In the genomic region with DNA sequence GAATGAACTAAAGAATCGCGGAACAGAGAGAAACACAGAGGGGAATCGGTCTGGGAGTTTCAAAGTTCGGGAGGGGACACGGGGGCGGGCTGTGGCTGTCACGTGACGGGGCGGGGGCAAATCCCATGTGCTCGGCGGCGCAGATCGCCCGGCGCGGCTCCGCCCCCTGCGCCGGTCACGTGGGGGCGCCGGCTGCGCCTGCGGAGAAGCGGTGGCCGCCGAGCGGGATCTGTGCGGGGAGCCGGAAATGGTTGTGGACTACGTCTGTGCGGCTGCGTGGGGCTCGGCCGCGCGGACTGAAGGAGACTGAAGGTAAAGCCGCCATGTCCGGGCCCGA, we compare ENCODE assay signal across 8 cellular contexts. TPM values are rescaled to one million over a fixed set of nuclear protein-coding genes. Genes with fewer than 3 reads are reported as not detected.
DNase-seq lines count a peak whose midpoint lies in the region; ATAC-seq and TF ChIP-seq lines count a peak whose summit lies in the region.

TSS of gene EIF4G1 (plus strand) at position 244 of the 337 bp plus-strand sequence. CDS start 1,191 bp downstream, outside the sequence.

- H3K4me3 ChIP-seq in HUES48 (ENCODE audit: low read depth, low read length) (peak within 1 kb of the TSS; percentile 94), NT2/D1 (ENCODE audit: insufficient read length, low read depth) (peak within 1 kb of the TSS; percentile 93), endodermal cell (ENCODE audit: low read length) (peak within 1 kb of the TSS; percentile 95), mesodermal cell (ENCODE audit: extremely low read depth, insufficient read depth, low read length, poor library complexity, severe bottlenecking) (peak within 1 kb of the TSS; percentile 81)

- no peak for TF ChIP-seq CTCF in endodermal cell (conservative IDR thresholded peaks at IDR 0.05)

- H3K27ac ChIP-seq in HUES48 (ENCODE audit: low read depth, low read length), result peak within 1 kb of the TSS; percentile 93
- H3K27ac ChIP-seq in endodermal cell (ENCODE audit: low read depth, low read length), result peak within 1 kb of the TSS; percentile 80
- H3K27ac ChIP-seq in mesodermal cell (ENCODE audit: low read depth, low read length, severe bottlenecking), result peak within 1 kb of the TSS; percentile 88

- no peaks in the 10 kb centered on the region for H3K27me3 Mint-ChIP-seq in endodermal cell (ENCODE audit: insufficient read depth)

- H3K27ac Mint-ChIP-seq in endodermal cell, result peak within 1 kb of the TSS; percentile 88

- H3K4me1 Mint-ChIP-seq in endodermal cell, result peaks cover 22% of the 10 kb centered on the region

- H3K27me3 ChIP-seq in HUES48 (ENCODE audit: control insufficient read depth, insufficient read depth, low read length), result no peaks in the 10 kb centered on the region
- H3K27me3 ChIP-seq in NT2/D1 (ENCODE audit: insufficient read depth, insufficient read length), result no peaks in the 10 kb centered on the region
- H3K27me3 ChIP-seq in endodermal cell (ENCODE audit: control insufficient read depth, insufficient read depth, low read length, poor library complexity, severe bottlenecking), result no peaks in the 10 kb centered on the region

- peaks cover 27% of the 10 kb centered on the region for H3K36me3 Mint-ChIP-seq in endodermal cell (ENCODE audit: low read depth)

- H3K9ac ChIP-seq in HUES48 (ENCODE audit: low read depth, low read length) (peak within 1 kb of the TSS; percentile 94), NT2/D1 (ENCODE audit: insufficient read length, low read depth) (peak within 1 kb of the TSS; percentile 97), endodermal cell (ENCODE audit: extremely low read depth, low read length, poor library complexity, severe bottlenecking) (peak within 1 kb of the TSS; percentile 91)

- no peaks in the 10 kb centered on the region for H3K9me3 ChIP-seq in HUES48 (ENCODE audit: control insufficient read depth, insufficient read depth, low read length)
- H3K9me3 ChIP-seq in NT2/D1 (ENCODE audit: insufficient read depth, low read length), result no peaks in the 10 kb centered on the region
- no peaks in the 10 kb centered on the region for H3K9me3 ChIP-seq in endodermal cell (ENCODE audit: control insufficient read depth, low read length)
- H3K9me3 ChIP-seq in mesodermal cell (ENCODE audit: control insufficient read depth, low read length), result no peaks in the 10 kb centered on the region

- H3K4me1 ChIP-seq in HUES48 (ENCODE audit: control insufficient read depth, insufficient read depth, low read length), result peaks cover 12% of the 10 kb centered on the region; the same call in 1 of the 2 replicates
- peaks cover 16% of the 10 kb centered on the region for H3K4me1 ChIP-seq in NT2/D1 (ENCODE audit: insufficient read depth, insufficient read length)
- H3K4me1 ChIP-seq in endodermal cell (ENCODE audit: control insufficient read depth, insufficient read depth, low read length), result peaks cover 5% of the 10 kb centered on the region
- peaks cover 19% of the 10 kb centered on the region for H3K4me1 ChIP-seq in mesodermal cell (ENCODE audit: control insufficient read depth, insufficient read depth, low read length, poor library complexity, severe bottlenecking)

- peaks cover 35% of the 10 kb centered on the region for H3K36me3 ChIP-seq in HUES48 (ENCODE audit: control insufficient read depth, insufficient read depth, low read length)
- peaks cover 50% of the 10 kb centered on the region for H3K36me3 ChIP-seq in NT2/D1 (ENCODE audit: insufficient read depth, insufficient read length, low read length)
- peaks cover 31% of the 10 kb centered on the region for H3K36me3 ChIP-seq in endodermal cell (ENCODE audit: control insufficient read depth, insufficient read depth, low read length)
- H3K36me3 ChIP-seq in mesodermal cell (ENCODE audit: control insufficient read depth, insufficient read depth, low read length), result peaks cover 47% of the 10 kb centered on the region

- DNase-seq in COR-L47 (lab: John Stamatoyannopoulos, UW) (peak; percentile 96), NT2/D1 (ENCODE audit: low read depth, low spot score) (peak; percentile 91), endodermal cell (peak; percentile 96)
- DNase-seq in activated CD8-positive, alpha-beta memory T cell treated with anti-CD3 and anti-CD28 coated beads, Interleukin-2, amount 50 U/mL, for 1 hour (ENCODE audit: extremely low read depth), result peak; percentile 72
- DNase-seq in stimulated activated CD8-positive, alpha-beta memory T cell treated with anti-CD3 and anti-CD28 coated beads, Interleukin-15, amount 100 ng/mL, for 4 hours (ENCODE audit: low read depth in 2 of 2), result peak; percentile 80 to 86

- H3K4me3 Mint-ChIP-seq in endodermal cell, result peak within 1 kb of the TSS; percentile 84

- peak; percentile 86 for ATAC-seq in GM21390 (IDR thresholded peaks at IDR 0.05; ENCODE audit: unreplicated experiment)

- 0% methylated on average over 35 of the region's 40 CpGs; no CpG with 5 or more reads in 1 of the 2 experiments for WGBS in endodermal cell (ENCODE audit: insufficient coverage in 1 of 2, insufficient read length in 1 of 2), 2 experiments
- 0 to 1% methylated on average over 21 to 22 of the region's 40 CpGs for WGBS in mesodermal cell (ENCODE audit: insufficient coverage in 2 of 2), 2 experiments

- no peaks in the 10 kb centered on the region for H3K9me3 Mint-ChIP-seq in endodermal cell

RNA-seq across cellular contexts. Expression of gene EIF4G1, which starts in this region (rescaled TPM):
- total RNA-seq in endodermal cell, result 100 to 1,000 TPM; 408 to 475 TPM
- 196 TPM for polyA plus RNA-seq in endodermal cell (2013, experiment 1 of 2)
- polyA plus RNA-seq in endodermal cell (2013, experiment 2 of 2), result 206 TPM
- 220 TPM for polyA plus RNA-seq in mesodermal cell (2013, experiment 1 of 2)
- polyA plus RNA-seq in mesodermal cell (2013, experiment 2 of 2), result 171 TPM

Comparison
In these comparisons a context has a peak if more than half of its experiments do, and no peak if none do; other contexts are left out.
1. Peak in every context shown above with its lines: DNase-seq, ATAC-seq, H3K4me3 ChIP-seq and H3K27ac ChIP-seq.